ENCODE assay signal across 22 cellular contexts in the genomic region with DNA sequence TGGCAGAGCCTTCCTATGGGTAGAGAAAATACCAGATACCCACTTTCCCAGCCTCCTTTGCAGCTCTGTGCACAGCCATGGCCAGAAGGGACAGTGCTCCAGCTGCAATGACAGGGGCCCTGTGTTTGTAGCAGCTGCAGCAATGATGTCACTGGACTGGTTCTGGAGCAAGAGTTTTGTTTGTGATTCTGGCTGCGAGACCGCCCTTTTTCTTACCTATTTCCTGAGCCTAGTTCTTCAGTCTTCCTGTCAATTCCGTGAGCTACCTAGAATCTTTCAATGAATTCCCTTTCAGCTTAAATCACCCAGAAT. TPM values are rescaled to one million over a fixed set of nuclear protein-coding genes. Genes with fewer than 3 reads are reported as not detected.
A peak's percentile ranks its signal among the peaks of the same experiment; 100 is the strongest.
DNase-seq lines count a peak whose midpoint lies in the region; ATAC-seq and TF ChIP-seq lines count a peak whose summit lies in the region.
"Had no signal": no experiment of that assay in that cellular context is flagged by ENCODE, and none has a peak within 500 bp of the region (broad histone marks: within the 10 kb centered on the region; RNA-seq: fewer than 3 reads in every experiment).

No MANE protein-coding gene starts in this region.

- H3K4me1 Mint-ChIP-seq in brain (peaks cover 68% of the 10 kb centered on the region), nephron (peaks cover 60% of the 10 kb centered on the region), type B pancreatic cell (ENCODE audit: unreplicated experiment) (peaks cover 70% of the 10 kb centered on the region)

- ATAC-seq in left ventricle myocardium superior (peak; percentile 37), left cardiac atrium (no peak), GM21360 (IDR thresholded peaks at IDR 0.05; ENCODE audit: unreplicated experiment) (no peak), GM21717 (IDR thresholded peaks at IDR 0.05; ENCODE audit: unreplicated experiment) (no peak)
- ATAC-seq: activated CD8-positive, alpha-beta T cell treated with anti-CD3 and anti-CD28 coated beads for 36 hours; stimulated activated naive CD8-positive, alpha-beta T cell treated with anti-CD3 and anti-CD28 coated beads, Interleukin-15, Interleukin-2, amounts not matched to agents 100 U/mL and 50 U/mL, for 24 hours had no signal

- TF ChIP-seq CTCF in brain (conservative IDR thresholded peaks at IDR 0.05) = no peak
- no peak for TF ChIP-seq CTCF in nephron (IDR thresholded peaks at IDR 0.05; ENCODE audit: unreplicated experiment in 3 of 3)
- TF ChIP-seq CTCF in type B pancreatic cell (conservative IDR thresholded peaks at IDR 0.05) = no peak

- no peak for DNase-seq in left ventricle myocardium superior
- no peak for DNase-seq in left cardiac atrium
- DNase-seq in type B pancreatic cell (ENCODE audit: extremely low spot score, unreplicated experiment) = no peak
- DNase-seq in NCI-H1092 treated with DMSO at 0.1 percent for 48 hours (lab: John Stamatoyannopoulos, UW) = no peak
- DNase-seq: activated CD8-positive, alpha-beta T cell treated with anti-CD3 and anti-CD28 coated beads for 36 hours; activated effector memory CD4-positive, alpha-beta T cell treated with anti-CD3 and anti-CD28 coated beads, Interleukin-2, amount 50 U/mL, for 16 hours; activated T-cell treated with anti-CD3 and anti-CD28 coated beads for 4 hours; Calu3; glutamatergic neuron; GOT3; IMR-90; NCI-H1436; spleen; stimulated activated CD4-positive, alpha-beta T cell treated with anti-CD3 and anti-CD28 coated beads, Interleukin-4, amount 100 ng/mL, for 24 hours; stimulated activated naive CD8-positive, alpha-beta T cell treated with anti-CD3 and anti-CD28 coated beads, Interleukin-15, Interleukin-2, amounts not matched to agents 100 U/mL and 50 U/mL, for 24 hours; transverse colon had no signal

- H3K27me3 Mint-ChIP-seq in brain = peaks cover 4% of the 10 kb centered on the region
- H3K27me3 Mint-ChIP-seq in nephron (ENCODE audit: low read depth) = peaks cover 3% of the 10 kb centered on the region
- no peaks in the 10 kb centered on the region for H3K27me3 Mint-ChIP-seq in type B pancreatic cell

- H3K36me3 Mint-ChIP-seq in brain (no peaks in the 10 kb centered on the region), nephron (ENCODE audit: low read depth) (no peaks in the 10 kb centered on the region), type B pancreatic cell (no peaks in the 10 kb centered on the region)
- H3K36me3 Mint-ChIP-seq: mesothelial cell of epicardium had no signal

- H3K9me3 Mint-ChIP-seq in brain (peaks cover 0 to 7% (median 0%) of the 10 kb centered on the region in 5 experiments), nephron (no peaks in the 10 kb centered on the region), type B pancreatic cell (no peaks in the 10 kb centered on the region)
- H3K9me3 Mint-ChIP-seq: activated CD8-positive, alpha-beta T cell treated with anti-CD3 and anti-CD28 coated beads for 36 hours; dendritic cell treated with granulocyte-macrophage colony-stimulating factor and Interleukin-4, amounts not matched to agents 40 ng/mL and 50 ng/mL, for 4 days; mesothelial cell of epicardium had no signal

- no peak overlapping the region for H3K4me3 Mint-ChIP-seq in brain
- no peak overlapping the region for H3K4me3 Mint-ChIP-seq in nephron
- no peak overlapping the region for H3K4me3 Mint-ChIP-seq in type B pancreatic cell
- H3K4me3 Mint-ChIP-seq: activated CD8-positive, alpha-beta T cell treated with anti-CD3 and anti-CD28 coated beads for 36 hours; dendritic cell treated with granulocyte-macrophage colony-stimulating factor and Interleukin-4, amounts not matched to agents 40 ng/mL and 50 ng/mL, for 4 days; mesothelial cell of epicardium had no signal

- intact Hi-C loops in left ventricle myocardium superior (cut with micrococcal nuclease) = no loop called here
- intact Hi-C loops in left cardiac atrium (cut with DNase I) = loop anchor here in 1 of 2 donors (10.0 kb wide), 1 partner anchor 138 kb away; no protein-coding TSS in a partner anchor

- peak overlapping the region; percentile 6 to 96 (median 85) for H3K27ac Mint-ChIP-seq in brain
- H3K27ac Mint-ChIP-seq in nephron = peak overlapping the region; percentile 81 to 87 (median 87)
- H3K27ac Mint-ChIP-seq in type B pancreatic cell = peak overlapping the region; percentile 2
- H3K27ac Mint-ChIP-seq: activated CD8-positive, alpha-beta T cell treated with anti-CD3 and anti-CD28 coated beads for 36 hours; dendritic cell treated with granulocyte-macrophage colony-stimulating factor and Interleukin-4, amounts not matched to agents 40 ng/mL and 50 ng/mL, for 4 days had no signal

RNA-seq across cellular contexts. Expression of a gene that starts 10.0 kb away (rescaled TPM):
- total RNA-seq in left ventricle myocardium superior (49.8 TPM), left cardiac atrium (10 to 100 TPM; 43.4 to 45.6 TPM), type B pancreatic cell (ENCODE audit: low replicate concordance) (63.2 and 98.7 TPM in 2 replicates)
- polyA plus RNA-seq in brain (ENCODE audit: insufficient read depth, low read depth, low replicate concordance) = 60.0 TPM

Comparison
In these comparisons a context has a peak if more than half of its experiments do, and no peak if none do; other contexts are left out.
1. H3K27ac Mint-ChIP-seq: peak in every context shown above with its lines; median percentile 87 in nephron; 85 in brain; 2 in type B pancreatic cell.